1 cellular context compared by ENCODE assay signal in the genomic region with DNA sequence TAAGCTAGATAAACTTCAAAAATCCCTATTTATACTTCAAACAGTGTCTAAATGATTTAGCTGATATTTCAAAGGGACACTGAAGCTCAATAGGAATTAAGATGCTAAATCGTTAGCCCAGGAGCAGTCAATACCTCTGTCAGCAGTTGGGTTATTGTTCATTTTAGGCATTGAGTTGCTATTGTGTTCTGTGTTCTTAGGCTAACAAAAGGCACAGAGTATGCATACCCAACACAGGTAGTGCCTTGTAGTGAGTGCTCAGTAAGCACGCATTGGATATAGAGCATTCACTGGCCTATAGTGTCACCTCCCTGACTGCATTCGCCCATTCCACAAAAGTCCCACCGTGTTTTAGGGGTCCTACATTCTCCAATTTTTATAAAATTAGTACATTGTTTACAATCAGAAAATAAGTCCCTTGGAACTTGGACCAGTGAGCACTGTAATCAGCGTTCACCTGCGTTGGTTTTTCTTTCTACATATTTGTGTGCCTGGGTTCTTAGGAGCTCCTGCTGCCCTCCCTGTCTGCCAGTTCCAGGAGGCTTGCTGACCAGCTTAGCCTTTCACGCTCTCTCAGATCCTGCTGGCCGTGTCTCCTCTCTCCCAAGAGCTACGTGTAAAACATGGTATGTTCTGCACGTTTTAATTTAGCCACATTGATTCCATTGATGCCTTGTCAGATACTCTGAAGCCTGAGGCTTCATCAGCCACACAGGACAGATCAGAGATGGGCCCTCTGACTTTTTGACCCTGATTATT.
TF ChIP-seq lines count a peak whose summit lies in the region.

No MANE protein-coding gene starts in this region.

TF ChIP-seq in H1, 55 proteins besides CTCF, POLR2A, EP300 and RAD21 (continued from another document):
- TF ChIP-seq ZNF274 (IDR thresholded peaks at IDR 0.05; ENCODE audit: borderline replicate concordance, extremely low read depth, low read length), result no peak
- TF ChIP-seq SP2 (IDR thresholded peaks at IDR 0.05; ENCODE audit: low read length), result no peak
- no peak for TF ChIP-seq NRF1 (IDR thresholded peaks at IDR 0.05; ENCODE audit: low read depth, low read length)
- TF ChIP-seq, protein P1, sequence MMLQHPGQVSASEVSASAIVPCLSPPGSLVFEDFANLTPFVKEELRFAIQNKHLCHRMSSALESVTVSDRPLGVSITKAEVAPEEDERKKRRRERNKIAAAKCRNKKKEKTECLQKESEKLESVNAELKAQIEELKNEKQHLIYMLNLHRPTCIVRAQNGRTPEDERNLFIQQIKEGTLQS (IDR thresholded peaks at IDR 0.05; ENCODE audit: insufficient read depth, low read depth, low read length), result no peak
- TF ChIP-seq POU5F1 (IDR thresholded peaks at IDR 0.05; ENCODE audit: low read depth, low read length), result no peak
- TF ChIP-seq, protein P2, sequence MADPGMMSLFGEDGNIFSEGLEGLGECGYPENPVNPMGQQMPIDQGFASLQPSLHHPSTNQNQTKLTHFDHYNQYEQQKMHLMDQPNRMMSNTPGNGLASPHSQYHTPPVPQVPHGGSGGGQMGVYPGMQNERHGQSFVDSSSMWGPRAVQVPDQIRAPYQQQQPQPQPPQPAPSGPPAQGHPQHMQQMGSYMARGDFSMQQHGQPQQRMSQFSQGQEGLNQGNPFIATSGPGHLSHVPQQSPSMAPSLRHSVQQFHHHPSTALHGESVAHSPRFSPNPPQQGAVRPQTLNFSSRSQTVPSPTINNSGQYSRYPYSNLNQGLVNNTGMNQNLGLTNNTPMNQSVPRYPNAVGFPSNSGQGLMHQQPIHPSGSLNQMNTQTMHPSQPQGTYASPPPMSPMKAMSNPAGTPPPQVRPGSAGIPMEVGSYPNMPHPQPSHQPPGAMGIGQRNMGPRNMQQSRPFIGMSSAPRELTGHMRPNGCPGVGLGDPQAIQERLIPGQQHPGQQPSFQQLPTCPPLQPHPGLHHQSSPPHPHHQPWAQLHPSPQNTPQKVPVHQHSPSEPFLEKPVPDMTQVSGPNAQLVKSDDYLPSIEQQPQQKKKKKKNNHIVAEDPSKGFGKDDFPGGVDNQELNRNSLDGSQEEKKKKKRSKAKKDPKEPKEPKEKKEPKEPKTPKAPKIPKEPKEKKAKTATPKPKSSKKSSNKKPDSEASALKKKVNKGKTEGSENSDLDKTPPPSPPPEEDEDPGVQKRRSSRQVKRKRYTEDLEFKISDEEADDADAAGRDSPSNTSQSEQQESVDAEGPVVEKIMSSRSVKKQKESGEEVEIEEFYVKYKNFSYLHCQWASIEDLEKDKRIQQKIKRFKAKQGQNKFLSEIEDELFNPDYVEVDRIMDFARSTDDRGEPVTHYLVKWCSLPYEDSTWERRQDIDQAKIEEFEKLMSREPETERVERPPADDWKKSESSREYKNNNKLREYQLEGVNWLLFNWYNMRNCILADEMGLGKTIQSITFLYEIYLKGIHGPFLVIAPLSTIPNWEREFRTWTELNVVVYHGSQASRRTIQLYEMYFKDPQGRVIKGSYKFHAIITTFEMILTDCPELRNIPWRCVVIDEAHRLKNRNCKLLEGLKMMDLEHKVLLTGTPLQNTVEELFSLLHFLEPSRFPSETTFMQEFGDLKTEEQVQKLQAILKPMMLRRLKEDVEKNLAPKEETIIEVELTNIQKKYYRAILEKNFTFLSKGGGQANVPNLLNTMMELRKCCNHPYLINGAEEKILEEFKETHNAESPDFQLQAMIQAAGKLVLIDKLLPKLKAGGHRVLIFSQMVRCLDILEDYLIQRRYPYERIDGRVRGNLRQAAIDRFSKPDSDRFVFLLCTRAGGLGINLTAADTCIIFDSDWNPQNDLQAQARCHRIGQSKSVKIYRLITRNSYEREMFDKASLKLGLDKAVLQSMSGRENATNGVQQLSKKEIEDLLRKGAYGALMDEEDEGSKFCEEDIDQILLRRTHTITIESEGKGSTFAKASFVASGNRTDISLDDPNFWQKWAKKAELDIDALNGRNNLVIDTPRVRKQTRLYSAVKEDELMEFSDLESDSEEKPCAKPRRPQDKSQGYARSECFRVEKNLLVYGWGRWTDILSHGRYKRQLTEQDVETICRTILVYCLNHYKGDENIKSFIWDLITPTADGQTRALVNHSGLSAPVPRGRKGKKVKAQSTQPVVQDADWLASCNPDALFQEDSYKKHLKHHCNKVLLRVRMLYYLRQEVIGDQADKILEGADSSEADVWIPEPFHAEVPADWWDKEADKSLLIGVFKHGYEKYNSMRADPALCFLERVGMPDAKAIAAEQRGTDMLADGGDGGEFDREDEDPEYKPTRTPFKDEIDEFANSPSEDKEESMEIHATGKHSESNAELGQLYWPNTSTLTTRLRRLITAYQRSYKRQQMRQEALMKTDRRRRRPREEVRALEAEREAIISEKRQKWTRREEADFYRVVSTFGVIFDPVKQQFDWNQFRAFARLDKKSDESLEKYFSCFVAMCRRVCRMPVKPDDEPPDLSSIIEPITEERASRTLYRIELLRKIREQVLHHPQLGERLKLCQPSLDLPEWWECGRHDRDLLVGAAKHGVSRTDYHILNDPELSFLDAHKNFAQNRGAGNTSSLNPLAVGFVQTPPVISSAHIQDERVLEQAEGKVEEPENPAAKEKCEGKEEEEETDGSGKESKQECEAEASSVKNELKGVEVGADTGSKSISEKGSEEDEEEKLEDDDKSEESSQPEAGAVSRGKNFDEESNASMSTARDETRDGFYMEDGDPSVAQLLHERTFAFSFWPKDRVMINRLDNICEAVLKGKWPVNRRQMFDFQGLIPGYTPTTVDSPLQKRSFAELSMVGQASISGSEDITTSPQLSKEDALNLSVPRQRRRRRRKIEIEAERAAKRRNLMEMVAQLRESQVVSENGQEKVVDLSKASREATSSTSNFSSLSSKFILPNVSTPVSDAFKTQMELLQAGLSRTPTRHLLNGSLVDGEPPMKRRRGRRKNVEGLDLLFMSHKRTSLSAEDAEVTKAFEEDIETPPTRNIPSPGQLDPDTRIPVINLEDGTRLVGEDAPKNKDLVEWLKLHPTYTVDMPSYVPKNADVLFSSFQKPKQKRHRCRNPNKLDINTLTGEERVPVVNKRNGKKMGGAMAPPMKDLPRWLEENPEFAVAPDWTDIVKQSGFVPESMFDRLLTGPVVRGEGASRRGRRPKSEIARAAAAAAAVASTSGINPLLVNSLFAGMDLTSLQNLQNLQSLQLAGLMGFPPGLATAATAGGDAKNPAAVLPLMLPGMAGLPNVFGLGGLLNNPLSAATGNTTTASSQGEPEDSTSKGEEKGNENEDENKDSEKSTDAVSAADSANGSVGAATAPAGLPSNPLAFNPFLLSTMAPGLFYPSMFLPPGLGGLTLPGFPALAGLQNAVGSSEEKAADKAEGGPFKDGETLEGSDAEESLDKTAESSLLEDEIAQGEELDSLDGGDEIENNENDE (IDR thresholded peaks at IDR 0.05; ENCODE audit: insufficient replicate concordance, low read length), result no peak
- no peak for TF ChIP-seq HDAC2 (IDR thresholded peaks at IDR 0.05; ENCODE audit: borderline replicate concordance in 1 of 2, low read depth in 2 of 2, low read length in 2 of 2)
- no peak for TF ChIP-seq GTF2F1 (IDR thresholded peaks at IDR 0.05; ENCODE audit: borderline replicate concordance, low read depth, low read length)
- TF ChIP-seq YY1 (IDR thresholded peaks at IDR 0.05; ENCODE audit: low read depth, low read length), result no peak
- TF ChIP-seq SIX5 (IDR thresholded peaks at IDR 0.05; ENCODE audit: low read depth, low read length), result no peak
- no peak for TF ChIP-seq CHD1 (IDR thresholded peaks at IDR 0.05; ENCODE audit: low read depth, low read length)
- TF ChIP-seq ASH2L (IDR thresholded peaks at IDR 0.05; ENCODE audit: low read length), result no peak
- no peak for TF ChIP-seq BRCA1 (IDR thresholded peaks at IDR 0.05; ENCODE audit: low read depth, low read length)
- no peak for TF ChIP-seq CTBP2 (IDR thresholded peaks at IDR 0.05; ENCODE audit: borderline replicate concordance, insufficient read depth, insufficient read length, low read length)
